Comparison of ENCODE assay signal across 3 cellular contexts in genomic region chr12:113881588-113881987, GRCh38.
TF ChIP-seq lines count a peak whose summit lies in the region.

No MANE protein-coding gene starts in this region.

TF ChIP-seq in GM23338, 12 proteins besides CTCF, POLR2A, EP300 and RAD21 (continued from another document and continues in another):
- TF ChIP-seq REST (IDR thresholded peaks at IDR 0.05; ENCODE audit: unreplicated experiment) (no peak), NANOG (IDR thresholded peaks at IDR 0.05; ENCODE audit: borderline replicate concordance) (no peak), ETS1 (IDR thresholded peaks at IDR 0.05) (no peak)

TF ChIP-seq in WTC11, 78 proteins besides CTCF, POLR2A, EP300 and RAD21 (continued from another document and continues in another):
- TF ChIP-seq ZNF281 (CRISPR knock-in tag; IDR thresholded peaks at IDR 0.05) (no peak), IRF2 (CRISPR knock-in tag; IDR thresholded peaks at IDR 0.05; ENCODE audit: borderline replicate concordance, low read depth) (no peak), ARID4B (CRISPR knock-in tag; IDR thresholded peaks at IDR 0.05; ENCODE audit: borderline replicate concordance) (no peak), AR (CRISPR knock-in tag; IDR thresholded peaks at IDR 0.05) (no peak), GTF2I (CRISPR knock-in tag; conservative IDR thresholded peaks at IDR 0.05) (no peak), SP1 (CRISPR knock-in tag; conservative IDR thresholded peaks at IDR 0.05) (no peak), GABPB1 (CRISPR knock-in tag; IDR thresholded peaks at IDR 0.05) (no peak), ATF6 (CRISPR knock-in tag; IDR thresholded peaks at IDR 0.05) (no peak), JUN (CRISPR knock-in tag; IDR thresholded peaks at IDR 0.05) (no peak), ATF1 (CRISPR knock-in tag; IDR thresholded peaks at IDR 0.05) (no peak)

TF ChIP-seq in neural cell, 6 proteins besides CTCF, POLR2A, EP300 and RAD21 (continued from another document):
- no peak for TF ChIP-seq POLR2AphosphoS5 (IDR thresholded peaks at IDR 0.05)
- TF ChIP-seq SMC3 (conservative IDR thresholded peaks at IDR 0.05; ENCODE audit: poor library complexity) = no peak
- TF ChIP-seq TAF1 (IDR thresholded peaks at IDR 0.05; ENCODE audit: low read depth) = no peak
